14 cellular contexts compared by ENCODE assay signal in the genomic region with DNA sequence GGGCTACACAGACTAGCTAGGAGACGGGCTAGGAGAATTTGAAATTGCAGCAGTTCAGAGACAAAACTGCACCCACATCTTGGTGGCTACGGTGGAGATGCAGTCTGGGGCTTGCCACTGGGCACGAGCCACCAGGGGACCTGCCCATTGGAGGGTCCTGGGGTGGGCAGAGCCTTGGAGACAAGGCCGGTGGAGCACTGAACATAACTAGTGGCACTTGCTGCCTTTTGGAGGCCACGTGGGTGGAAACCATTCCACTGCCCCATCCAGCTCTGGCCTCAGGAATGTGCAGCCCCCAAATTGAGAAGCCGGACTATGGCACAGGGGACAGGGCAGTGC.
"Had no signal": no experiment of that assay in that cellular context is flagged by ENCODE, and none has a peak within 500 bp of the region (broad histone marks: within the 10 kb centered on the region; RNA-seq: fewer than 3 reads in every experiment).

No MANE protein-coding gene starts in this region.

- H3K4me1 ChIP-seq: prostate gland had no signal

- H3K36me3 ChIP-seq: prostate gland had no signal

- H3K27ac ChIP-seq: prostate gland had no signal

- H3K4me3 ChIP-seq: lung, mucosa of descending colon, prostate gland had no signal

- H3K9me3 ChIP-seq: mucosa of descending colon, prostate gland had no signal

- ATAC-seq: mucosa of descending colon; naive thymus-derived CD8-positive, alpha-beta T cell; WTC11 had no signal

- DNase-seq: activated CD4-positive, alpha-beta T cell treated with anti-CD3 and anti-CD28 coated beads for 48 hours; activated CD8-positive, alpha-beta memory T cell treated with anti-CD3 and anti-CD28 coated beads for 24 hours; activated naive CD4-positive, alpha-beta T cell treated with anti-CD3 and anti-CD28 coated beads, Interleukin-2, amount 10 ng/mL, durations not matched to agents 7 days and 5 days; activated T-cell treated with anti-CD3 and anti-CD28 coated beads for 4 hours; central memory CD4-positive, alpha-beta T cell; endodermal cell; mucosa of descending colon; naive thymus-derived CD8-positive, alpha-beta T cell; nucleus accumbens; stimulated activated CD4-positive, alpha-beta T cell treated with anti-CD3 and anti-CD28 coated beads, Interleukin-15, amount 100 ng/mL, for 24 hours; T-helper 1 cell had no signal
